3 cellular contexts compared by ENCODE assay signal in the genomic region with DNA sequence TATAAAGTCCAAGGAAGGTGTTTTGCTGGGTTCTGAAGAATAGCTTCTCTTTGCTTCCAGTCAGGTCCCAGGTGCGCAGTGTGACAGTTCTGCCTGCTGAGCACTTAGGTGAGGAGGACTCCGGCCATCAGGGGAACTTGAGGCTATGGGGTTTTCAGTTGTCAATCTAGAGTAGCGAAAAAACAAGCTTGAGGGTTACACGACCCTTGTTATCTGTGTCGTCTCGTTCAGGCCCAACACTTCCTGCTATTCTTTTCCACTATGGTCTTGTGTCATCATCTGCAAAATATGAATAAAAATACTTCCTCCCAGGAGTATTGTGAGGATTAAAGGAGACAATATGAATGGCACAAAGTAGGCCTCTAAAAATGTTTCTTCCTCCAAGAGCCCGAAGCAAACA.
A peak's percentile ranks its signal among the peaks of the same experiment; 100 is the strongest.
TF ChIP-seq lines count a peak whose summit lies in the region.

No MANE protein-coding gene starts in this region.

TF ChIP-seq in liver, 16 proteins besides CTCF, POLR2A, EP300 and RAD21:
- no peak for TF ChIP-seq HNF4G (IDR thresholded peaks at IDR 0.05)
- TF ChIP-seq NR2F2 (IDR thresholded peaks at IDR 0.05), result peak; percentile 34

TF ChIP-seq in HepG2, 621 proteins besides CTCF, POLR2A, EP300 and RAD21:
- no peak for TF ChIP-seq PTBP1 (IDR thresholded peaks at IDR 0.05; ENCODE audit: low read depth, low read length, poor library complexity, severe bottlenecking)

TF ChIP-seq in K562, 482 proteins besides CTCF, POLR2A, EP300 and RAD21:
- TF ChIP-seq U2AF1 (optimal IDR thresholded peaks at IDR 0.05; ENCODE audit: low read depth, low read length) (no peak), FOS (IDR thresholded peaks at IDR 0.05; ENCODE audit: extremely low read depth, insufficient read length) (no peak), CREBBP (IDR thresholded peaks at IDR 0.05; ENCODE audit: low read depth, low read length) (no peak), CHCHD3 (CRISPR knock-in tag; IDR thresholded peaks at IDR 0.05) (no peak), ZNF707 (CRISPR knock-in tag; conservative IDR thresholded peaks at IDR 0.05) (no peak), KDM1A (IDR thresholded peaks at IDR 0.05) (no peak), CCAR2 (IDR thresholded peaks at IDR 0.05; ENCODE audit: low read depth, low read length) (no peak), FOXK1 (CRISPR knock-in tag; IDR thresholded peaks at IDR 0.05; ENCODE audit: borderline replicate concordance) (no peak), PHB2 (IDR thresholded peaks at IDR 0.05; ENCODE audit: low read depth) (no peak), NR2F6 (CRISPR knock-in tag; IDR thresholded peaks at IDR 0.05) (no peak), ILK (tag; IDR thresholded peaks at IDR 0.05; ENCODE audit: borderline replicate concordance, low read depth) (no peak), MCM2 (IDR thresholded peaks at IDR 0.05; ENCODE audit: low read depth) (no peak)
- TF ChIP-seq, protein P1, sequence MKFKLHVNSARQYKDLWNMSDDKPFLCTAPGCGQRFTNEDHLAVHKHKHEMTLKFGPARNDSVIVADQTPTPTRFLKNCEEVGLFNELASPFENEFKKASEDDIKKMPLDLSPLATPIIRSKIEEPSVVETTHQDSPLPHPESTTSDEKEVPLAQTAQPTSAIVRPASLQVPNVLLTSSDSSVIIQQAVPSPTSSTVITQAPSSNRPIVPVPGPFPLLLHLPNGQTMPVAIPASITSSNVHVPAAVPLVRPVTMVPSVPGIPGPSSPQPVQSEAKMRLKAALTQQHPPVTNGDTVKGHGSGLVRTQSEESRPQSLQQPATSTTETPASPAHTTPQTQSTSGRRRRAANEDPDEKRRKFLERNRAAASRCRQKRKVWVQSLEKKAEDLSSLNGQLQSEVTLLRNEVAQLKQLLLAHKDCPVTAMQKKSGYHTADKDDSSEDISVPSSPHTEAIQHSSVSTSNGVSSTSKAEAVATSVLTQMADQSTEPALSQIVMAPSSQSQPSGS (CRISPR knock-in tag; IDR thresholded peaks at IDR 0.05), result no peak
- TF ChIP-seq, protein P2, sequence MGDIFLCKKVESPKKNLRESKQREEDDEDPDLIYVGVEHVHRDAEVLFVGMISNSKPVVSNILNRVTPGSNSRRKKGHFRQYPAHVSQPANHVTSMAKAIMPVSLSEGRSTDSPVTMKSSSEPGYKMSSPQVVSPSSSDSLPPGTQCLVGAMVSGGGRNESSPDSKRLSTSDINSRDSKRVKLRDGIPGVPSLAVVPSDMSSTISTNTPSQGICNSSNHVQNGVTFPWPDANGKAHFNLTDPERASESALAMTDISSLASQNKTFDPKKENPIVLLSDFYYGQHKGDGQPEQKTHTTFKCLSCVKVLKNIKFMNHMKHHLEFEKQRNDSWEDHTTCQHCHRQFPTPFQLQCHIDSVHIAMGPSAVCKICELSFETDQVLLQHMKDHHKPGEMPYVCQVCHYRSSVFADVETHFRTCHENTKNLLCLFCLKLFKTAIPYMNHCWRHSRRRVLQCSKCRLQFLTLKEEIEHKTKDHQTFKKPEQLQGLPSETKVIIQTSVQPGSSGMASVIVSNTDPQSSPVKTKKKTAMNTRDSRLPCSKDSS (IDR thresholded peaks at IDR 0.05; ENCODE audit: low read depth, partially characterized antibody), result no peak
- TF ChIP-seq, protein P3, sequence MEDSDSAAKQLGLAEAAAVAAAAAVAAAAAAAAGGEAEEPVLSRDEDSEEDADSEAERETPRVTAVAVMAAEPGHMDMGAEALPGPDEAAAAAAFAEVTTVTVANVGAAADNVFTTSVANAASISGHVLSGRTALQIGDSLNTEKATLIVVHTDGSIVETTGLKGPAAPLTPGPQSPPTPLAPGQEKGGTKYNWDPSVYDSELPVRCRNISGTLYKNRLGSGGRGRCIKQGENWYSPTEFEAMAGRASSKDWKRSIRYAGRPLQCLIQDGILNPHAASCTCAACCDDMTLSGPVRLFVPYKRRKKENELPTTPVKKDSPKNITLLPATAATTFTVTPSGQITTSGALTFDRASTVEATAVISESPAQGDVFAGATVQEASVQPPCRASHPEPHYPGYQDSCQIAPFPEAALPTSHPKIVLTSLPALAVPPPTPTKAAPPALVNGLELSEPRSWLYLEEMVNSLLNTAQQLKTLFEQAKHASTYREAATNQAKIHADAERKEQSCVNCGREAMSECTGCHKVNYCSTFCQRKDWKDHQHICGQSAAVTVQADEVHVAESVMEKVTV (CRISPR knock-in tag; IDR thresholded peaks at IDR 0.05), result no peak
- TF ChIP-seq, protein P4, sequence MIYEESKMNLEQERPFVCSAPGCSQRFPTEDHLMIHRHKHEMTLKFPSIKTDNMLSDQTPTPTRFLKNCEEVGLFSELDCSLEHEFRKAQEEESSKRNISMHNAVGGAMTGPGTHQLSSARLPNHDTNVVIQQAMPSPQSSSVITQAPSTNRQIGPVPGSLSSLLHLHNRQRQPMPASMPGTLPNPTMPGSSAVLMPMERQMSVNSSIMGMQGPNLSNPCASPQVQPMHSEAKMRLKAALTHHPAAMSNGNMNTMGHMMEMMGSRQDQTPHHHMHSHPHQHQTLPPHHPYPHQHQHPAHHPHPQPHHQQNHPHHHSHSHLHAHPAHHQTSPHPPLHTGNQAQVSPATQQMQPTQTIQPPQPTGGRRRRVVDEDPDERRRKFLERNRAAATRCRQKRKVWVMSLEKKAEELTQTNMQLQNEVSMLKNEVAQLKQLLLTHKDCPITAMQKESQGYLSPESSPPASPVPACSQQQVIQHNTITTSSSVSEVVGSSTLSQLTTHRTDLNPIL (CRISPR knock-in tag; IDR thresholded peaks at IDR 0.05), result no peak
TF ChIP-seq in K562: peak in this region for 0.
